ENCODE assay signal across 20 cellular contexts in genomic region chr11:106540001-106540400, GRCh38.
DNase-seq lines count a peak whose midpoint lies in the region; ATAC-seq, FAIRE-seq and TF ChIP-seq lines count a peak whose summit lies in the region.
"Had no signal": no experiment of that assay in that cellular context is flagged by ENCODE, and none has a peak within 500 bp of the region (broad histone marks: within the 10 kb centered on the region; RNA-seq: fewer than 3 reads in every experiment).

No MANE protein-coding gene starts in this region.

- dilution Hi-C loops in mammary epithelial cell (cut with HindIII; ENCODE audit: low sequenced_read_pairs) = no loop called here

- H3K9me3 ChIP-seq in mammary epithelial cell (replicated peaks; ENCODE audit: insufficient read depth, low read length) = no peaks in the 10 kb centered on the region
- H3K9me3 ChIP-seq: BE2C had no signal

- H2AFZ ChIP-seq in mammary epithelial cell (ENCODE audit: low read depth, low read length) = no peak overlapping the region

- in situ Hi-C loops in mammary epithelial cell (cut with MboI; ENCODE audit: low sequenced_read_pairs in 2 of 2) = no loop called here

- no peak overlapping the region for H3K4me2 ChIP-seq in mammary epithelial cell (ENCODE audit: insufficient read depth, low read depth, low read length)

- no peaks in the 10 kb centered on the region for H3K36me3 ChIP-seq in mammary epithelial cell (ENCODE audit: insufficient read depth, low read length)
- H3K36me3 ChIP-seq: BE2C had no signal

- CTCF ChIA-PET in mammary epithelial cell (lab: Charles Lee; ENCODE audit: low non-redundant PET) = no interaction called here

- no peak overlapping the region for H3K4me3 ChIP-seq in mammary epithelial cell (replicated peaks in 1 of 3; ENCODE audit: insufficient read depth in 1 of 3, low read depth in 2 of 3, low read length in 3 of 3)

- no peaks in the 10 kb centered on the region for H3K79me2 ChIP-seq in mammary epithelial cell (ENCODE audit: insufficient read depth, low read length)

- no peak for FAIRE-seq in urothelium cell line (lab: Jason Lieb, UNC)
- FAIRE-seq: A204.1, D721Med had no signal

- no TSS peak for BruUV-seq in mammary epithelial cell (replicated peaks; lab: Mats Ljungman, UMichigan)

- no peaks in the 10 kb centered on the region for H3K27me3 ChIP-seq in mammary epithelial cell (ENCODE audit: insufficient read depth, low read length)
- H3K27me3 ChIP-seq in foreskin keratinocyte = no peaks in the 10 kb centered on the region
- H3K27me3 ChIP-seq: BE2C had no signal

- no peak for TF ChIP-seq CTCF in mammary epithelial cell (conservative IDR thresholded peaks at IDR 0.05 in 1 of 2, IDR thresholded peaks at IDR 0.05 in 1 of 2; ENCODE audit: extremely low read depth in 1 of 2, insufficient read depth in 1 of 2, low read depth in 1 of 2, low read length in 2 of 2)
- TF ChIP-seq CTCF in foreskin keratinocyte (conservative IDR thresholded peaks at IDR 0.05) = no peak

- no peak overlapping the region for H3K9ac ChIP-seq in mammary epithelial cell (ENCODE audit: insufficient read depth, low read length)

- H3K4me1 ChIP-seq in mammary epithelial cell (ENCODE audit: insufficient read depth, low read length) = no peaks in the 10 kb centered on the region
- H3K4me1 ChIP-seq in foreskin keratinocyte = peaks cover 5% of the 10 kb centered on the region
- H3K4me1 ChIP-seq: BE2C, Caco-2 had no signal

- no peaks in the 10 kb centered on the region for H4K20me1 ChIP-seq in mammary epithelial cell (ENCODE audit: insufficient read depth, low read length)

- 33% methylated on average over 5 of the region's 5 CpGs for WGBS in mammary epithelial cell (ENCODE audit: low coverage, missing lambda C conversion rate)

- ATAC-seq in foreskin keratinocyte = peak; percentile 52
- ATAC-seq: HCT116 had no signal

- H3K27ac ChIP-seq in mammary epithelial cell (ENCODE audit: insufficient read depth, low read depth, low read length) = no peak overlapping the region
- H3K27ac ChIP-seq in foreskin keratinocyte = no peak overlapping the region
- H3K27ac ChIP-seq: HL-60 had no signal

- intact Hi-C loops in mammary epithelial cell (cut with micrococcal nuclease) = no loop called here

- DNase-seq in NCI-H2171 (lab: John Stamatoyannopoulos, UW) (peak; percentile 12), NCI-H2171 treated with DMSO at 0.1 percent for 48 hours (lab: John Stamatoyannopoulos, UW) (peak; percentile 72), mammary epithelial cell (peak; percentile 32), foreskin keratinocyte (peak; percentile 11 to 44), urothelium cell line (ENCODE audit: low spot score) (no peak), NOMO-1 treated with dmso at 0.1 percent for 144 hours (lab: John Stamatoyannopoulos, UW; ENCODE audit: unreplicated experiment) (no peak)
- DNase-seq: ACHN; BE2C; C1 segment of cervical spinal cord; Caco-2; CD4-positive, alpha-beta T cell; DMS79 treated with DMSO at 0.1 percent for 48 hours; GF-D8; GOT3; H7; HFFc6 had no signal

Comparison
In these comparisons a context has a peak if more than half of its experiments do, and no peak if none do; other contexts are left out.
1. DNase-seq: peak in NCI-H2171 (single experiment), NCI-H2171 treated with DMSO at 0.1 percent for 48 hours (single experiment), mammary epithelial cell (single experiment) and foreskin keratinocyte (2 of 2); none in urothelium cell line (single experiment) and NOMO-1 treated with dmso at 0.1 percent for 144 hours (single experiment).